ENCODE assay signal across 1 cellular context in the genomic region with DNA sequence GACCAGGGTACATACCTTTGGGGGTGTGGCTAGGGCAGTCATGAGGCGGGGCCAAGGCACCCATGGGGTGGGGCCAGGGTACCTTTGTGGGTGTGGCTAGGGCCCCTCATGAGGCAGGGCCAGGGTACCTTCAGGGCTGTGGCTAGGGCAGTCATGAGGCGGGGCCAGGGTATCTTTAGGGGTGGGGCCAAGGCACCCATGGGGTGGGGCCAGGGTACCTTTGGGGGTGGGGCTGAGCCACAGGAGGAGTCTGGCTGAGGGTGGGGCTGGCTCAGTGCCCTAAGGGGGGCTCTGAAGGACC.
TF ChIP-seq lines count a peak whose summit lies in the region.

No MANE protein-coding gene starts in this region.

TF ChIP-seq in K562, 482 proteins besides CTCF, POLR2A, EP300 and RAD21:
- TF ChIP-seq NR4A1 (CRISPR knock-in tag; IDR thresholded peaks at IDR 0.05) (no peak), NR4A1 (tag; IDR thresholded peaks at IDR 0.05) (no peak), HMG20B (CRISPR knock-in tag; IDR thresholded peaks at IDR 0.05) (no peak), GATA2 (CRISPR knock-in tag; IDR thresholded peaks at IDR 0.05) (no peak)
- TF ChIP-seq, protein P1, sequence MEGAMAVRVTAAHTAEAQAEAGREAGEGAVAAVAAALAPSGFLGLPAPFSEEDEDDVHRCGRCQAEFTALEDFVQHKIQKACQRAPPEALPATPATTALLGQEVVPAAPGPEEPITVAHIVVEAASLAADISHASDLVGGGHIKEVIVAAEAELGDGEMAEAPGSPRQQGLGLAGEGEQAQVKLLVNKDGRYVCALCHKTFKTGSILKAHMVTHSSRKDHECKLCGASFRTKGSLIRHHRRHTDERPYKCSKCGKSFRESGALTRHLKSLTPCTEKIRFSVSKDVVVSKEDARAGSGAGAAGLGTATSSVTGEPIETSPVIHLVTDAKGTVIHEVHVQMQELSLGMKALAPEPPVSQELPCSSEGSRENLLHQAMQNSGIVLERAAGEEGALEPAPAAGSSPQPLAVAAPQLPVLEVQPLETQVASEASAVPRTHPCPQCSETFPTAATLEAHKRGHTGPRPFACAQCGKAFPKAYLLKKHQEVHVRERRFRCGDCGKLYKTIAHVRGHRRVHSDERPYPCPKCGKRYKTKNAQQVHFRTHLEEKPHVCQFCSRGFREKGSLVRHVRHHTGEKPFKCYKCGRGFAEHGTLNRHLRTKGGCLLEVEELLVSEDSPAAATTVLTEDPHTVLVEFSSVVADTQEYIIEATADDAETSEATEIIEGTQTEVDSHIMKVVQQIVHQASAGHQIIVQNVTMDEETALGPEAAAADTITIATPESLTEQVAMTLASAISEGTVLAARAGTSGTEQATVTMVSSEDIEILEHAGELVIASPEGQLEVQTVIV (CRISPR knock-in tag; IDR thresholded peaks at IDR 0.05; ENCODE audit: borderline replicate concordance): no peak
